ENCODE assay signal across 1 cellular context in the genomic region with DNA sequence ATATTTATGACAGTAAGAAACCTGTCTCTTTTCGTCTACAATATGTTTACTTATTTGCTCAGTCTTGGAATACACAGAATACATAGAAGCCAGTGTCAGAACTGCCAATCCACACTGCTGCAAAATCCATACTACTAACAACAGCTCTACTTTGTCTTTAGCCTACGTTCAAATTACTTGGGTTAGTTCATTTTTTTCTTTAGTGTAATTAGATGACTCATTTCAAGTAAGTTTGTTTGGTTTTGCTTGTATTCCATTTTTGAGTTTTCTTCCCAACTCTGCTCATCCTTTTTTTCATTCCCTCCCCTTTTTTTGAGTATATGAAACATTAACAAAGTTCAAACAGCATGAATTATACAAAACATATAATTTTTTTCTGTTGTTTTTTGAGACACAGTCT.
A peak's percentile ranks its signal among the peaks of the same experiment; 100 is the strongest.
TF ChIP-seq lines count a peak whose summit lies in the region.

No MANE protein-coding gene starts in this region.

TF ChIP-seq in HEK293, 187 proteins besides CTCF, POLR2A, EP300 and RAD21 (continued from another document):
- TF ChIP-seq, protein P1, sequence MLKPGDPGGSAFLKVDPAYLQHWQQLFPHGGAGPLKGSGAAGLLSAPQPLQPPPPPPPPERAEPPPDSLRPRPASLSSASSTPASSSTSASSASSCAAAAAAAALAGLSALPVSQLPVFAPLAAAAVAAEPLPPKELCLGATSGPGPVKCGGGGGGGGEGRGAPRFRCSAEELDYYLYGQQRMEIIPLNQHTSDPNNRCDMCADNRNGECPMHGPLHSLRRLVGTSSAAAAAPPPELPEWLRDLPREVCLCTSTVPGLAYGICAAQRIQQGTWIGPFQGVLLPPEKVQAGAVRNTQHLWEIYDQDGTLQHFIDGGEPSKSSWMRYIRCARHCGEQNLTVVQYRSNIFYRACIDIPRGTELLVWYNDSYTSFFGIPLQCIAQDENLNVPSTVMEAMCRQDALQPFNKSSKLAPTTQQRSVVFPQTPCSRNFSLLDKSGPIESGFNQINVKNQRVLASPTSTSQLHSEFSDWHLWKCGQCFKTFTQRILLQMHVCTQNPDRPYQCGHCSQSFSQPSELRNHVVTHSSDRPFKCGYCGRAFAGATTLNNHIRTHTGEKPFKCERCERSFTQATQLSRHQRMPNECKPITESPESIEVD (tag by site-specific recombination; IDR thresholded peaks at IDR 0.05), result peak; percentile 67
TF ChIP-seq in HEK293: peak in this region for 2.
